ENCODE assay signal across 24 cellular contexts in genomic region chr7:20269726-20270125, GRCh38. TPM values are rescaled to one million over a fixed set of nuclear protein-coding genes. Genes with fewer than 3 reads are reported as not detected.
A peak's percentile ranks its signal among the peaks of the same experiment; 100 is the strongest.
DNase-seq lines count a peak whose midpoint lies in the region; ATAC-seq, FAIRE-seq and TF ChIP-seq lines count a peak whose summit lies in the region.
"Had no signal": no experiment of that assay in that cellular context is flagged by ENCODE, and none has a peak within 500 bp of the region (broad histone marks: within the 10 kb centered on the region; RNA-seq: fewer than 3 reads in every experiment).

No MANE protein-coding gene starts in this region.

- H3K4me2 ChIP-seq in mesenchymal stem cell (ENCODE audit: low read length, poor library complexity, severe bottlenecking) (no peak overlapping the region), OCI-LY7 (ENCODE audit: low read length) (no peak overlapping the region)

- no peak overlapping the region for H3K4me3 ChIP-seq in AG04450 (ENCODE audit: low read depth, low read length)
- H3K4me3 ChIP-seq in brain microvascular endothelial cell (ENCODE audit: low read depth, low read length): no peak overlapping the region
- no peak overlapping the region for H3K4me3 ChIP-seq in mesenchymal stem cell (ENCODE audit: insufficient read depth in 1 of 2, low read depth in 1 of 2, low read length in 2 of 2)
- H3K4me3 ChIP-seq in OCI-LY7 (ENCODE audit: low read depth, low read length, poor library complexity, severe bottlenecking): no peak overlapping the region
- H3K4me3 ChIP-seq: adrenal gland, gastrocnemius medialis, MG63, psoas muscle, uterus had no signal

- H2BK12ac ChIP-seq in mesenchymal stem cell (ENCODE audit: low read length in 2 of 2): no peak overlapping the region

- H3K4me1 ChIP-seq in mesenchymal stem cell (ENCODE audit: control insufficient read depth, insufficient read depth, low read depth, low read length) (no peaks in the 10 kb centered on the region), OCI-LY7 (ENCODE audit: insufficient read depth, low read length, poor library complexity, severe bottlenecking) (no peaks in the 10 kb centered on the region)
- H3K4me1 ChIP-seq: adrenal gland, gastrocnemius medialis, psoas muscle, uterus had no signal

- no peak overlapping the region for H3K4ac ChIP-seq in mesenchymal stem cell (ENCODE audit: low read depth in 1 of 2, low read length in 2 of 2)

- H3K79me2 ChIP-seq in OCI-LY7 (ENCODE audit: insufficient read depth, low read depth, low read length): no peaks in the 10 kb centered on the region

- no peak for TF ChIP-seq CTCF in AG04450 (IDR thresholded peaks at IDR 0.05; ENCODE audit: low read depth, low read length)
- no peak for TF ChIP-seq CTCF in brain microvascular endothelial cell (IDR thresholded peaks at IDR 0.05; ENCODE audit: low read depth, low read length, missing control alignments)
- TF ChIP-seq CTCF in OCI-LY7 (conservative IDR thresholded peaks at IDR 0.05; ENCODE audit: low read length): no peak

- peak; percentile 89 for FAIRE-seq in H54 (lab: Jason Lieb, UNC)

- no peak overlapping the region for H4K8ac ChIP-seq in mesenchymal stem cell (ENCODE audit: low read length)

- H3K23ac ChIP-seq in mesenchymal stem cell (ENCODE audit: low read length in 2 of 2): no peak overlapping the region

- no peak overlapping the region for H2BK5ac ChIP-seq in mesenchymal stem cell (ENCODE audit: low read depth, low read length, poor library complexity, severe bottlenecking)

- no peak for ATAC-seq in GM18505 (IDR thresholded peaks at IDR 0.05; ENCODE audit: unreplicated experiment)
- ATAC-seq: gastrocnemius medialis, psoas muscle had no signal

- H3K18ac ChIP-seq in mesenchymal stem cell (ENCODE audit: low read depth in 1 of 2, low read length in 2 of 2): no peak overlapping the region

- no peaks in the 10 kb centered on the region for H4K20me1 ChIP-seq in OCI-LY7 (ENCODE audit: insufficient read depth, low read length)

- TF ChIP-seq POLR2A in H54 (IDR thresholded peaks at IDR 0.05; ENCODE audit: low read depth, low read length) (no peak), GM18505 (IDR thresholded peaks at IDR 0.05; ENCODE audit: borderline replicate concordance, extremely low read depth, insufficient read depth, insufficient read length) (no peak)

- intact Hi-C loops in OCI-LY7 (cut with micrococcal nuclease; ENCODE audit: unreplicated experiment): no loop called here

- no peak overlapping the region for H2AFZ ChIP-seq in mesenchymal stem cell (ENCODE audit: low read depth, low read length)
- no peak overlapping the region for H2AFZ ChIP-seq in OCI-LY7 (ENCODE audit: low read length)

- CTCF ChIA-PET in AG04450 (lab: Charles Lee): no interaction called here
- CTCF ChIA-PET in OCI-LY7 (lab: Charles Lee; ENCODE audit: unreplicated experiment): no interaction called here

- no peak overlapping the region for H4K91ac ChIP-seq in mesenchymal stem cell (ENCODE audit: low read length)

- no peaks in the 10 kb centered on the region for H3K79me1 ChIP-seq in mesenchymal stem cell (replicated peaks; ENCODE audit: low read length, poor library complexity, severe bottlenecking)

- no peak overlapping the region for H2BK15ac ChIP-seq in mesenchymal stem cell (ENCODE audit: low read depth, poor library complexity, severe bottlenecking)

- no TSS peak for BruUV-seq in OCI-LY7 (replicated peaks; lab: Mats Ljungman, UMichigan)

- H3K27ac ChIP-seq in AG04450 (ENCODE audit: low read depth, low read length) (no peak overlapping the region), brain microvascular endothelial cell (peak overlapping the region; percentile 11), mesenchymal stem cell (ENCODE audit: low read length, poor library complexity, severe bottlenecking) (no peak overlapping the region), OCI-LY7 (ENCODE audit: low read depth, low read length, poor library complexity, severe bottlenecking) (no peak overlapping the region)
- H3K27ac ChIP-seq: adrenal gland, gastrocnemius medialis, psoas muscle, uterus had no signal

- DNase-seq in AG04450 (ENCODE audit: low read depth, low spot score): peak; percentile 10
- DNase-seq in H54 (ENCODE audit: insufficient read length, low spot score): no peak
- peak; percentile 68 for DNase-seq in brain microvascular endothelial cell
- DNase-seq in mesenchymal stem cell: peak; percentile 15
- no peak for DNase-seq in hypothalamus (lab: John Stamatoyannopoulos, UW)
- DNase-seq in medulla oblongata (ENCODE audit: extremely low spot score): no peak
- DNase-seq in OCI-LY7 (ENCODE audit: low spot score): no peak
- DNase-seq: activated gamma-delta T cell; adrenal gland; cerebellar nuclear complex; gastrocnemius medialis; H7; left cardiac atrium; MG63; midbrain; NCI-H1436 treated with DMSO at 0.1 percent for 48 hours; NCI-H2171; nephron progenitor cell; psoas muscle; SIG-M5; stimulated activated CD8-positive, alpha-beta memory T cell treated with anti-CD3 and anti-CD28 coated beads, Interleukin-4, amount 100 ng/mL, for 48 hours; uterus had no signal

- H3K27me3 ChIP-seq in AG04450 (ENCODE audit: control insufficient read depth, insufficient read depth, low read length) (no peaks in the 10 kb centered on the region), brain microvascular endothelial cell (replicated peaks) (no peaks in the 10 kb centered on the region), mesenchymal stem cell (ENCODE audit: control insufficient read depth in 1 of 2, insufficient read depth in 1 of 2, low read length in 2 of 2) (no peaks in the 10 kb centered on the region)
- H3K27me3 ChIP-seq: adrenal gland, gastrocnemius medialis, MG63, uterus had no signal

- POLR2A ChIA-PET in AG04450 (lab: Yijun Ruan, JAX): no interaction called here
- POLR2A ChIA-PET in OCI-LY7 (lab: Charles Lee): interaction anchor here (0.6 kb wide), 1 partner anchor 84 kb away, joined by 4 read pairs; no protein-coding TSS in a partner anchor

- H3K14ac ChIP-seq in mesenchymal stem cell (ENCODE audit: low read length in 2 of 2): no peak overlapping the region

- in situ Hi-C loops in brain microvascular endothelial cell (cut with HindIII; ENCODE audit: low pct_ligation_motif_present, low sequenced_read_pairs): no loop called here

- no peak overlapping the region for H2BK120ac ChIP-seq in mesenchymal stem cell (ENCODE audit: low read depth, low read length)

- no peak overlapping the region for H3K9ac ChIP-seq in mesenchymal stem cell (ENCODE audit: low read length)

- H3K9me3 ChIP-seq in AG04450 (ENCODE audit: control insufficient read depth, insufficient read depth, low read length) (no peaks in the 10 kb centered on the region), mesenchymal stem cell (ENCODE audit: control insufficient read depth, low read length) (no peaks in the 10 kb centered on the region), OCI-LY7 (ENCODE audit: low read length) (no peaks in the 10 kb centered on the region)
- H3K9me3 ChIP-seq: adrenal gland, gastrocnemius medialis, MG63, psoas muscle, uterus had no signal

- H3K36me3 ChIP-seq in brain microvascular endothelial cell (replicated peaks) (no peaks in the 10 kb centered on the region), mesenchymal stem cell (ENCODE audit: control insufficient read depth in 1 of 2, insufficient read depth in 2 of 2, low read depth in 1 of 2, low read length in 2 of 2) (no peaks in the 10 kb centered on the region), OCI-LY7 (ENCODE audit: insufficient read depth, low read length) (no peaks in the 10 kb centered on the region)
- H3K36me3 ChIP-seq: adrenal gland, gastrocnemius medialis, MG63, uterus had no signal

- H2AK5ac ChIP-seq in mesenchymal stem cell (ENCODE audit: low read length, severe bottlenecking): no peak overlapping the region

- no peaks in the 10 kb centered on the region for H3K9me2 ChIP-seq in OCI-LY7 (ENCODE audit: insufficient read depth, low read length)

RNA-seq across cellular contexts. Expression of gene MACC1, which starts 52.5 kb away (rescaled TPM):
- 0.06 and 0.07 TPM in 2 replicates for polyA plus RNA-seq in AG04450 (2011; rRNA removed)
- 0.09 and 0.30 TPM in 2 replicates for polyA minus RNA-seq in AG04450 (2011; rRNA and poly(A)+ RNA removed)
- polyA plus RNA-seq in mesenchymal stem cell (2013, experiment 1 of 2): under 0.01 TPM
- polyA plus RNA-seq in mesenchymal stem cell (2013, experiment 2 of 2): not detected
- total RNA-seq in OCI-LY7 (2014; rRNA removed; shearing (Covaris generic)): 5.0 and 6.5 TPM in 2 replicates
- 9.1 and 11.1 TPM in 2 replicates for total RNA-seq in OCI-LY7 (2022)
- total RNA-seq: gastrocnemius medialis; T-helper 1 cell treated with Interleukin-12 subunit alpha and Interleukin-12 subunit beta and Interleukin-4 antibody, amounts not matched to agents 30 ng/mL and 1 ng/mL, for 36 hours had no signal

Comparison
In these comparisons a context has a peak if more than half of its experiments do, and no peak if none do; other contexts are left out.
1. DNase-seq: peak in AG04450 (single experiment), brain microvascular endothelial cell (single experiment) and mesenchymal stem cell (single experiment); none in H54 (single experiment), hypothalamus (0 of 51), medulla oblongata (single experiment) and OCI-LY7 (single experiment).